2 cellular contexts compared by ENCODE assay signal in the genomic region with DNA sequence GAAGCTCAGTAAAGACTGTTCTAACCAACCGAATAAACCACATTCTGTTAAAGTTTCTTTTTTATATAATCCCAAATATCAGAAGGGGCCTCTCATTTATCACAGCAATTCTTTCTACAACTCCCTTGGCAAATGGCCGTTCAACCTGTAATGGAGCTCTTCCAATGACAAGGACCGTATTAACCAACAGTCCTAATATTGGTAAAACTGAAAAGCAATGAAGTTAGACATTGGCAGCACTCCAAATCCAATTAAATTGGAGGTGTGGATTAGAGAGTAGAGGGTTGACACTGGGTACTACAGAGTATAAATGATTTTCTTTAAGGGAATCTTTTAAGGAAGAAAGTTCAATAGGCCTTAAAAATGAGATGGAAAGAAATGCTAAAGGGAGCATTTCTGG.
TF ChIP-seq lines count a peak whose summit lies in the region.

No MANE protein-coding gene starts in this region.

TF ChIP-seq in SK-N-SH, 30 proteins besides CTCF, POLR2A, EP300 and RAD21 (continued from another document):
- TF ChIP-seq, protein P1, sequence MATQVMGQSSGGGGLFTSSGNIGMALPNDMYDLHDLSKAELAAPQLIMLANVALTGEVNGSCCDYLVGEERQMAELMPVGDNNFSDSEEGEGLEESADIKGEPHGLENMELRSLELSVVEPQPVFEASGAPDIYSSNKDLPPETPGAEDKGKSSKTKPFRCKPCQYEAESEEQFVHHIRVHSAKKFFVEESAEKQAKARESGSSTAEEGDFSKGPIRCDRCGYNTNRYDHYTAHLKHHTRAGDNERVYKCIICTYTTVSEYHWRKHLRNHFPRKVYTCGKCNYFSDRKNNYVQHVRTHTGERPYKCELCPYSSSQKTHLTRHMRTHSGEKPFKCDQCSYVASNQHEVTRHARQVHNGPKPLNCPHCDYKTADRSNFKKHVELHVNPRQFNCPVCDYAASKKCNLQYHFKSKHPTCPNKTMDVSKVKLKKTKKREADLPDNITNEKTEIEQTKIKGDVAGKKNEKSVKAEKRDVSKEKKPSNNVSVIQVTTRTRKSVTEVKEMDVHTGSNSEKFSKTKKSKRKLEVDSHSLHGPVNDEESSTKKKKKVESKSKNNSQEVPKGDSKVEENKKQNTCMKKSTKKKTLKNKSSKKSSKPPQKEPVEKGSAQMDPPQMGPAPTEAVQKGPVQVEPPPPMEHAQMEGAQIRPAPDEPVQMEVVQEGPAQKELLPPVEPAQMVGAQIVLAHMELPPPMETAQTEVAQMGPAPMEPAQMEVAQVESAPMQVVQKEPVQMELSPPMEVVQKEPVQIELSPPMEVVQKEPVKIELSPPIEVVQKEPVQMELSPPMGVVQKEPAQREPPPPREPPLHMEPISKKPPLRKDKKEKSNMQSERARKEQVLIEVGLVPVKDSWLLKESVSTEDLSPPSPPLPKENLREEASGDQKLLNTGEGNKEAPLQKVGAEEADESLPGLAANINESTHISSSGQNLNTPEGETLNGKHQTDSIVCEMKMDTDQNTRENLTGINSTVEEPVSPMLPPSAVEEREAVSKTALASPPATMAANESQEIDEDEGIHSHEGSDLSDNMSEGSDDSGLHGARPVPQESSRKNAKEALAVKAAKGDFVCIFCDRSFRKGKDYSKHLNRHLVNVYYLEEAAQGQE (IDR thresholded peaks at IDR 0.05; ENCODE audit: low read depth, low read length): no peak
- no peak for TF ChIP-seq ZBTB33 (IDR thresholded peaks at IDR 0.05; ENCODE audit: borderline replicate concordance, low read depth)
- TF ChIP-seq RCOR1 (IDR thresholded peaks at IDR 0.05; ENCODE audit: low read length): no peak
- no peak for TF ChIP-seq FOXJ3 (CRISPR knock-in tag; IDR thresholded peaks at IDR 0.05)
- TF ChIP-seq, protein P2, sequence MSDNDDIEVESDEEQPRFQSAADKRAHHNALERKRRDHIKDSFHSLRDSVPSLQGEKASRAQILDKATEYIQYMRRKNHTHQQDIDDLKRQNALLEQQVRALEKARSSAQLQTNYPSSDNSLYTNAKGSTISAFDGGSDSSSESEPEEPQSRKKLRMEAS (IDR thresholded peaks at IDR 0.05; ENCODE audit: low read depth): no peak
- no peak for TF ChIP-seq POLR2AphosphoS5 (IDR thresholded peaks at IDR 0.05; ENCODE audit: low read depth, low read length)
- TF ChIP-seq TAF1 (IDR thresholded peaks at IDR 0.05; ENCODE audit: borderline replicate concordance, low read depth, low read length): no peak
- TF ChIP-seq MEF2A (IDR thresholded peaks at IDR 0.05; ENCODE audit: borderline replicate concordance, low read depth): no peak
- no peak for TF ChIP-seq TEAD4 (IDR thresholded peaks at IDR 0.05; ENCODE audit: borderline replicate concordance, insufficient read depth)

TF ChIP-seq in SK-N-SH treated with all-trans-retinoic acid at 6 μM for 48 hours, 23 proteins besides CTCF, POLR2A, EP300 and RAD21 (continued from another document):
- TF ChIP-seq CSRNP3 (CRISPR knock-in tag; IDR thresholded peaks at IDR 0.05) (no peak), TOX (CRISPR knock-in tag; IDR thresholded peaks at IDR 0.05; ENCODE audit: borderline replicate concordance) (no peak), PATZ1 (CRISPR knock-in tag; IDR thresholded peaks at IDR 0.05; ENCODE audit: borderline replicate concordance) (no peak), GLIS3 (CRISPR knock-in tag; IDR thresholded peaks at IDR 0.05) (no peak), CSDC2 (CRISPR knock-in tag; IDR thresholded peaks at IDR 0.05) (no peak), TSHZ2 (CRISPR knock-in tag; IDR thresholded peaks at IDR 0.05) (no peak)
